In genomic region chr6:29702519-29703103, GRCh38 we compare ENCODE assay signal across 10 cellular contexts. TPM values are rescaled to one million over a fixed set of nuclear protein-coding genes. Genes with fewer than 3 reads are reported as not detected.
DNase-seq lines count a peak whose midpoint lies in the region; ATAC-seq and TF ChIP-seq lines count a peak whose summit lies in the region.
"Had no signal": no experiment of that assay in that cellular context is flagged by ENCODE, and none has a peak within 500 bp of the region (broad histone marks: within the 10 kb centered on the region; RNA-seq: fewer than 3 reads in every experiment).

No MANE protein-coding gene starts in this region.

- intact Hi-C loops in activated CD4-positive, alpha-beta memory T cell treated with anti-CD3 and anti-CD28 coated beads for 36 hours (cut with micrococcal nuclease): no loop called here
- intact Hi-C loops in posterior vena cava (cut with DNase I): no loop called here

- CTCF ChIA-PET in activated CD4-positive, alpha-beta memory T cell treated with anti-CD3 and anti-CD28 coated beads for 36 hours (lab: Charles Lee): interaction anchor here (0.6 to 2.4 kb wide), 27 partner anchors 9 to 166 kb away, joined by 3 to 22 read pairs (median 4); no protein-coding TSS in a partner anchor

- H3K27ac Mint-ChIP-seq in activated CD4-positive, alpha-beta memory T cell treated with anti-CD3 and anti-CD28 coated beads for 36 hours: no peak overlapping the region

- TF ChIP-seq CTCF in epithelial cell of proximal tubule (conservative IDR thresholded peaks at IDR 0.05; ENCODE audit: low read depth, low read length): peak; percentile 75
- TF ChIP-seq CTCF in neutrophil (IDR thresholded peaks at IDR 0.05): peak; percentile 67

- no peaks in the 10 kb centered on the region for H3K9me3 ChIP-seq in neutrophil

- H3K27ac ChIP-seq in neutrophil: no peak overlapping the region
- H3K27ac ChIP-seq: SK-N-MC had no signal

- H3K4me1 Mint-ChIP-seq in activated CD4-positive, alpha-beta memory T cell treated with anti-CD3 and anti-CD28 coated beads for 36 hours (ENCODE audit: low read depth): peaks cover 22% of the 10 kb centered on the region

- H3K27me3 Mint-ChIP-seq in activated CD4-positive, alpha-beta memory T cell treated with anti-CD3 and anti-CD28 coated beads for 36 hours: peaks cover 15% of the 10 kb centered on the region

- H3K27me3 ChIP-seq in neutrophil: peaks cover 80% of the 10 kb centered on the region

- no peaks in the 10 kb centered on the region for H3K9me3 Mint-ChIP-seq in activated CD4-positive, alpha-beta memory T cell treated with anti-CD3 and anti-CD28 coated beads for 36 hours

- no peaks in the 10 kb centered on the region for H3K36me3 Mint-ChIP-seq in activated CD4-positive, alpha-beta memory T cell treated with anti-CD3 and anti-CD28 coated beads for 36 hours

- no peaks in the 10 kb centered on the region for H3K4me1 ChIP-seq in neutrophil (ENCODE audit: control insufficient read depth in 1 of 2, insufficient read depth in 1 of 2, low read depth in 1 of 2, low read length in 1 of 2)

- POLR2A ChIA-PET in activated CD4-positive, alpha-beta memory T cell treated with anti-CD3 and anti-CD28 coated beads for 36 hours (lab: Charles Lee): no interaction called here

- no peak overlapping the region for H3K4me3 ChIP-seq in epithelial cell of proximal tubule (ENCODE audit: low read depth, low read length)
- H3K4me3 ChIP-seq in neutrophil (ENCODE audit: low read depth in 1 of 2, low read length in 1 of 2): no peak overlapping the region
- H3K4me3 ChIP-seq: SK-N-MC had no signal

- no peaks in the 10 kb centered on the region for H3K36me3 ChIP-seq in neutrophil

- ATAC-seq in HG02885 (IDR thresholded peaks at IDR 0.05; ENCODE audit: poor library complexity, unreplicated experiment) (no peak), GM21737 (IDR thresholded peaks at IDR 0.05; ENCODE audit: unreplicated experiment) (no peak)

- no peak overlapping the region for H3K4me3 Mint-ChIP-seq in activated CD4-positive, alpha-beta memory T cell treated with anti-CD3 and anti-CD28 coated beads for 36 hours

- peak; percentile 22 for DNase-seq in EH (ENCODE audit: low read depth)
- peak; percentile 42 for DNase-seq in M059J (ENCODE audit: low read depth)
- DNase-seq in activated CD4-positive, alpha-beta memory T cell treated with anti-CD3 and anti-CD28 coated beads for 36 hours: peak; percentile 80
- no peak for DNase-seq in epithelial cell of proximal tubule (ENCODE audit: low read depth)
- DNase-seq in posterior vena cava (ENCODE audit: low spot score): no peak

RNA-seq across cellular contexts. Expression of gene HLA-F, which starts 20.6 kb away (rescaled TPM):
- 379 and 414 TPM in 2 replicates for total RNA-seq in M059J (2014; rRNA removed; shearing (Covaris generic))
- 100 to 1,000 TPM; 256 to 270 TPM for total RNA-seq in activated CD4-positive, alpha-beta memory T cell treated with anti-CD3 and anti-CD28 coated beads for 36 hours
- 2.5 and 2.8 TPM in 2 replicates for total RNA-seq in epithelial cell of proximal tubule
- 10 to 100 TPM; 31.5 to 61.8 TPM for total RNA-seq in posterior vena cava

RNA-seq across cellular contexts. Expression of gene ZFP57, which starts 21.7 kb away (rescaled TPM):
- 0.05 TPM in 1 of 2 replicates, not detected in the other for total RNA-seq in M059J (2014; rRNA removed; shearing (Covaris generic))
- not detected for total RNA-seq in activated CD4-positive, alpha-beta memory T cell treated with anti-CD3 and anti-CD28 coated beads for 36 hours
- total RNA-seq in epithelial cell of proximal tubule: 0.12 and 1.4 TPM in 2 replicates
- total RNA-seq in posterior vena cava: 1 to 10 TPM in 1 of 2 donors, under 1 TPM in 1; 0.24 to 6.5 TPM

RNA-seq across cellular contexts. Expression of gene MOG, which starts 45.7 kb away (rescaled TPM):
- total RNA-seq in M059J (2014; rRNA removed; shearing (Covaris generic)): not detected in 2 replicates
- not detected for total RNA-seq in activated CD4-positive, alpha-beta memory T cell treated with anti-CD3 and anti-CD28 coated beads for 36 hours
- total RNA-seq in epithelial cell of proximal tubule (not detected in 2 replicates), posterior vena cava (under 1 TPM in 1 of 2 donors, not detected in 1; 0.69 TPM)
- total RNA-seq: subcutaneous adipose tissue had no signal

Comparison
In these comparisons a context has a peak if more than half of its experiments do, and no peak if none do; other contexts are left out.
1. DNase-seq: peak in EH (single experiment), M059J (single experiment) and activated CD4-positive, alpha-beta memory T cell treated with anti-CD3 and anti-CD28 coated beads for 36 hours (single experiment); none in epithelial cell of proximal tubule (single experiment) and posterior vena cava (single experiment).